21 cellular contexts compared by ENCODE assay signal in genomic region chr2:219421323-219421722, GRCh38. TPM values are rescaled to one million over a fixed set of nuclear protein-coding genes. Genes with fewer than 3 reads are reported as not detected.
"Had no signal": no experiment of that assay in that cellular context is flagged by ENCODE, and none has a peak within 500 bp of the region (broad histone marks: within the 10 kb centered on the region; RNA-seq: fewer than 3 reads in every experiment).

No MANE protein-coding gene starts in this region.

- DNase-seq: activated CD4-positive, alpha-beta T cell treated with anti-CD3 and anti-CD28 coated beads, Interleukin-2, amount 10 ng/mL, durations not matched to agents 7 days and 5 days; activated naive CD4-positive, alpha-beta T cell treated with Interleukin-2 at 50 U/mL for 16 hours; activated naive CD8-positive, alpha-beta T cell treated with anti-CD3 and anti-CD28 coated beads, Interleukin-2, amount 50 U/mL, for 24 hours; endodermal cell; erythroblast; immature natural killer cell; lower lobe of right lung; naive B cell; stimulated activated CD4-positive, alpha-beta T cell treated with anti-CD3 and anti-CD28 coated beads, Interleukin-15, amount 100 ng/mL, for 24 hours; stimulated activated CD4-positive, alpha-beta T cell treated with anti-CD3 and anti-CD28 coated beads, Interleukin-4, amount 100 ng/mL, for 24 hours; stimulated activated naive CD4-positive, alpha-beta T cell; upper lobe of right lung had no signal

- H3K4me3 Mint-ChIP-seq: activated CD4-positive, alpha-beta T cell treated with anti-CD3 and anti-CD28 coated beads, Interleukin-2, amount 10 ng/mL, durations not matched to agents 7 days and 5 days; activated naive CD8-positive, alpha-beta T cell treated with anti-CD3 and anti-CD28 coated beads, Interleukin-2, amount 50 U/mL, for 24 hours; endodermal cell; immature natural killer cell; naive B cell had no signal

- H3K9me3 ChIP-seq: ascending aorta, breast epithelium, lower lobe of right lung, neutrophil, SJSA1, suprapubic skin, upper lobe of right lung had no signal

- H3K27ac Mint-ChIP-seq: activated CD4-positive, alpha-beta T cell treated with anti-CD3 and anti-CD28 coated beads, Interleukin-2, amount 10 ng/mL, durations not matched to agents 7 days and 5 days; activated naive CD8-positive, alpha-beta T cell treated with anti-CD3 and anti-CD28 coated beads, Interleukin-2, amount 50 U/mL, for 24 hours; endodermal cell; immature natural killer cell; naive B cell; progenitor cell of endocrine pancreas had no signal

- H3K9me3 Mint-ChIP-seq: activated CD4-positive, alpha-beta T cell treated with anti-CD3 and anti-CD28 coated beads, Interleukin-2, amount 10 ng/mL, durations not matched to agents 7 days and 5 days; activated naive CD8-positive, alpha-beta T cell treated with anti-CD3 and anti-CD28 coated beads, Interleukin-2, amount 50 U/mL, for 24 hours; immature natural killer cell had no signal

- H3K36me3 Mint-ChIP-seq: immature natural killer cell, naive B cell had no signal

- H3K36me3 ChIP-seq: ascending aorta, breast epithelium, lower lobe of right lung, neutrophil, SJSA1, suprapubic skin, upper lobe of right lung had no signal

- H3K4me3 ChIP-seq: ascending aorta, lower lobe of right lung, SJSA1, suprapubic skin, upper lobe of right lung had no signal

- H3K27ac ChIP-seq: ascending aorta, breast epithelium, lower lobe of right lung, neutrophil, RWPE1, SJSA1, suprapubic skin, upper lobe of right lung had no signal

- ATAC-seq: activated naive CD8-positive, alpha-beta T cell treated with anti-CD3 and anti-CD28 coated beads, Interleukin-2, amount 50 U/mL, for 24 hours; lower lobe of right lung; upper lobe of right lung had no signal

- H3K4me1 Mint-ChIP-seq: activated naive CD8-positive, alpha-beta T cell treated with anti-CD3 and anti-CD28 coated beads, Interleukin-2, amount 50 U/mL, for 24 hours; endodermal cell; immature natural killer cell had no signal

- H3K27me3 ChIP-seq: ascending aorta had no signal

- H3K4me1 ChIP-seq: breast epithelium, lower lobe of right lung, upper lobe of right lung had no signal

RNA-seq across cellular contexts. Expression of gene DES, which starts 3.1 kb away (rescaled TPM):
- total RNA-seq: activated CD4-positive, alpha-beta T cell treated with anti-CD3 and anti-CD28 coated beads, Interleukin-2, amount 10 ng/mL, durations not matched to agents 7 days and 5 days; activated CD8-positive, alpha-beta memory T cell treated with anti-CD3 and anti-CD28 coated beads for 36 hours; dermis microvascular lymphatic vessel endothelial cell; progenitor cell of endocrine pancreas had no signal
- polyA plus RNA-seq: immature natural killer cell had no signal

RNA-seq across cellular contexts. Expression of gene SPEG, which starts 13.3 kb away (rescaled TPM):
- polyA plus RNA-seq: immature natural killer cell had no signal
